7 cellular contexts compared by ENCODE assay signal in the genomic region with DNA sequence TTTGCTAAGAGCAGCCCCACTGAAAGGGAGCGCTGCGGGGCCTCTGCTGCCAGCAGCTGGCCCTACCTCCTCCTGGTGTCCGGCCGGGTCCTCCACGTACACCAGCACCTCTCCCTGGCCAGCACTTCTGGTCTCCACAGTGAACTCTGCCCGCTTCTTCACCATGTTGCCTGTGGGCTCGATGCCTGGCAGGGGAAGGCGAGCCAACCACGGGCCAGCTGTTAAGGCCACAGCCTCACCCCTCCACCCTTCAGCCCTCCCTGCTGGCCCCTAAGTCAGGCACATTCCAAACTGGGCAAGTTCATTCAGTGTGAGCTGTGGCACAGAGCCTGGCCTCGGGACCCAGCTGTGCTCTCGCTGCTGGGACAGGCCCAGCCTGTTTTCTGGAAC. TPM values are rescaled to one million over a fixed set of nuclear protein-coding genes. Genes with fewer than 3 reads are reported as not detected.
DNase-seq lines count a peak whose midpoint lies in the region; ATAC-seq and TF ChIP-seq lines count a peak whose summit lies in the region.
"Had no signal": no experiment of that assay in that cellular context is flagged by ENCODE, and none has a peak within 500 bp of the region (broad histone marks: within the 10 kb centered on the region; RNA-seq: fewer than 3 reads in every experiment).

No MANE protein-coding gene starts in this region.

- CTCF ChIA-PET in IMR-90 (lab: Yijun Ruan, JAX): no interaction called here

- peaks cover 0 to 21% of the 10 kb centered on the region in 2 experiments; a peak in 1 of 4 replicates for H3K79me1 ChIP-seq in IMR-90 (ENCODE audit: low read depth in 1 of 2, low read length in 2 of 2)

- in situ Hi-C loops in IMR-90 (cut with MboI; ENCODE audit: low sequenced_read_pairs): no loop called here
- in situ Hi-C loops in gastrocnemius medialis (cut with MboI; ENCODE audit: low sequenced_read_pairs in 4 of 4): no loop called here

- no peak overlapping the region for H3K23ac ChIP-seq in IMR-90 (ENCODE audit: low read depth, low read length)

- H2AK5ac ChIP-seq in IMR-90 (ENCODE audit: low read depth, low read length): no peak overlapping the region; the same call in 1 of the 2 replicates

- H3K56ac ChIP-seq in IMR-90 (ENCODE audit: extremely low read depth, insufficient read depth, low read length): no peak overlapping the region

- H3K4me1 ChIP-seq in IMR-90 (ENCODE audit: control insufficient read depth, insufficient read depth, low read length) (peaks cover 7% of the 10 kb centered on the region), esophagus squamous epithelium (peaks cover 14 to 71% (median 15%) of the 10 kb centered on the region in 3 donors), gastrocnemius medialis (peaks cover 0 to 10% of the 10 kb centered on the region in 2 donors)

- DNase-seq in IMR-90 (no peak), esophagus squamous epithelium (lab: John Stamatoyannopoulos, UW) (no peak), gastrocnemius medialis (peak in 1 of 2 donors; percentile 31), superior temporal gyrus (ENCODE audit: extremely low spot score) (no peak)
- DNase-seq in activated CD4-positive, CD25-positive, alpha-beta regulatory T cell (lab: John Stamatoyannopoulos, UW): no peak
- DNase-seq: NCI-H774 had no signal

- peak overlapping the region; percentile 51 for H2AFZ ChIP-seq in IMR-90 (replicated peaks; ENCODE audit: low read length, poor library complexity)

- 66% methylated on average over 9 of the region's 11 CpGs; no CpG with 5 or more reads in 1 of the 2 experiments for WGBS in IMR-90 (ENCODE audit: extremely low coverage in 2 of 2, insufficient read length in 1 of 2), 2 experiments
- WGBS in esophagus squamous epithelium, 2 donors: 56% methylated on average over 7 of the region's 11 CpGs; no CpG with 5 or more reads in 1 of the 2 donors

- BruUV-seq in IMR-90 (replicated peaks; lab: Mats Ljungman, UMichigan): no TSS peak

- peak overlapping the region; percentile 11; the same call in 1 of the 2 replicates for H3K4me2 ChIP-seq in IMR-90 (ENCODE audit: low read depth, low read length)

- H3K4me3 ChIP-seq in IMR-90 (ENCODE audit: insufficient read depth, low read depth, low read length): no peak overlapping the region
- peak overlapping the region in 1 of 4 donors; percentile 76 for H3K4me3 ChIP-seq in esophagus squamous epithelium
- no peak overlapping the region for H3K4me3 ChIP-seq in gastrocnemius medialis

- no peak for ATAC-seq in IMR-90 (ENCODE audit: low read depth)
- no peak for ATAC-seq in gastrocnemius medialis
- ATAC-seq in GM21723 (IDR thresholded peaks at IDR 0.05; ENCODE audit: unreplicated experiment): no peak

- intact Hi-C loops in IMR-90 (cut with micrococcal nuclease) (no loop called here), esophagus squamous epithelium (cut with DNase I) (no loop called here), gastrocnemius medialis (cut with DNase I; ENCODE audit: low total_unique reads) (no loop called here)

- peak overlapping the region; percentile 47; the same call in 1 of the 2 replicates for H3K9ac ChIP-seq in IMR-90 (ENCODE audit: low read depth, low read length)

- no peak overlapping the region for H2BK120ac ChIP-seq in IMR-90 (ENCODE audit: low read depth, low read length)

- H2BK15ac ChIP-seq in IMR-90 (ENCODE audit: low read depth, low read length): no peak overlapping the region

- H3K27me3 ChIP-seq in IMR-90 (ENCODE audit: control insufficient read depth, insufficient read depth, low read length) (no peaks in the 10 kb centered on the region), esophagus squamous epithelium (no peaks in the 10 kb centered on the region), gastrocnemius medialis (no peaks in the 10 kb centered on the region)

- no peak overlapping the region for H3K18ac ChIP-seq in IMR-90 (ENCODE audit: low read depth, low read length)

- H4K8ac ChIP-seq in IMR-90 (ENCODE audit: low read depth in 2 of 2, low read length in 2 of 2): no peak overlapping the region

- no peak overlapping the region for H4K5ac ChIP-seq in IMR-90 (ENCODE audit: low read depth, low read length)

- peak overlapping the region; percentile 72 for H2AK9ac ChIP-seq in IMR-90 (replicated peaks; ENCODE audit: low read depth, low read length, poor library complexity)

- peak overlapping the region; percentile 23; the same call in 1 of the 2 replicates for H3K14ac ChIP-seq in IMR-90 (replicated peaks; ENCODE audit: low read depth, low read length)

- POLR2A ChIA-PET in IMR-90 (lab: Charles Lee; ENCODE audit: unreplicated experiment): no interaction called here

- peaks cover 90% of the 10 kb centered on the region for H4K20me1 ChIP-seq in IMR-90 (ENCODE audit: insufficient read depth, low read length)

- TF ChIP-seq RAD21 in IMR-90 (IDR thresholded peaks at IDR 0.05; ENCODE audit: low read length): no peak

- dilution Hi-C loops in IMR-90 (cut with HindIII; ENCODE audit: low sequenced_read_pairs, unreplicated experiment): no loop called here

- H3K9me1 ChIP-seq in IMR-90 (ENCODE audit: insufficient read depth, low read length): no peaks in the 10 kb centered on the region; the same call in 1 of the 2 replicates

- H3K36me3 ChIP-seq in IMR-90 (ENCODE audit: control insufficient read depth, insufficient read depth, low read length) (peaks cover 75% of the 10 kb centered on the region), esophagus squamous epithelium (peaks cover 22 to 61% (median 35%) of the 10 kb centered on the region in 3 donors), gastrocnemius medialis (no peaks in the 10 kb centered on the region)

- H3K27ac ChIP-seq in IMR-90 (ENCODE audit: insufficient read depth, low read length) (peak overlapping the region; percentile 39), esophagus squamous epithelium (peak overlapping the region; percentile 84 to 99 (median 96)), gastrocnemius medialis (peak overlapping the region; percentile 35 to 83 (median 79))

- H2BK5ac ChIP-seq in IMR-90 (ENCODE audit: low read depth, low read length, poor library complexity, severe bottlenecking): peak overlapping the region; percentile 34

- TF ChIP-seq CTCF in IMR-90 (conservative IDR thresholded peaks at IDR 0.05; ENCODE audit: low read depth, low read length): no peak
- TF ChIP-seq CTCF in esophagus squamous epithelium (IDR thresholded peaks at IDR 0.05): no peak
- TF ChIP-seq CTCF in gastrocnemius medialis (IDR thresholded peaks at IDR 0.05 in 4 of 5, conservative IDR thresholded peaks at IDR 0.05 in 1 of 5): no peak

- TF ChIP-seq POLR2A in IMR-90 (IDR thresholded peaks at IDR 0.05; ENCODE audit: low read depth, low read length) (no peak), esophagus squamous epithelium (IDR thresholded peaks at IDR 0.05) (no peak), gastrocnemius medialis (IDR thresholded peaks at IDR 0.05) (no peak)

- H3K4ac ChIP-seq in IMR-90 (ENCODE audit: low read depth, low read length): no peak overlapping the region

- no peaks in the 10 kb centered on the region for H3K9me3 ChIP-seq in IMR-90 (ENCODE audit: control insufficient read depth, insufficient read depth, low read length)
- H3K9me3 ChIP-seq in esophagus squamous epithelium: no peaks in the 10 kb centered on the region
- no peaks in the 10 kb centered on the region for H3K9me3 ChIP-seq in gastrocnemius medialis

- no peak overlapping the region for H2BK20ac ChIP-seq in IMR-90 (ENCODE audit: low read depth, low read length)

- no peak overlapping the region for H4K91ac ChIP-seq in IMR-90 (ENCODE audit: insufficient read depth, low read depth, low read length)

TF ChIP-seq in IMR-90, 13 proteins besides CTCF, POLR2A, EP300 and RAD21 (continues in another document):
- TF ChIP-seq RCOR1 (IDR thresholded peaks at IDR 0.05; ENCODE audit: insufficient replicate concordance, low read length) (no peak), MAZ (IDR thresholded peaks at IDR 0.05; ENCODE audit: borderline replicate concordance, low read depth, low read length) (no peak), MXI1 (IDR thresholded peaks at IDR 0.05; ENCODE audit: borderline replicate concordance, low read depth, low read length) (no peak)

RNA-seq across cellular contexts. Expression of a gene that starts 7.8 kb away (rescaled TPM):
- total RNA-seq in IMR-90 (2012; rRNA removed) (1,356 and 1,443 TPM in 2 replicates), esophagus squamous epithelium (1,000 to 10,000 TPM in 1 of 4 donors, 100 to 1,000 TPM in 3; 290 to 1,242 (median 582) TPM), gastrocnemius medialis (100 to 1,000 TPM in 1 of 4 donors, 10 to 100 TPM in 3; 23.9 to 128 (median 88.9) TPM)
- polyA plus RNA-seq in IMR-90 (2012; rRNA removed): 1,357 and 1,435 TPM in 2 replicates
- 639 and 1,121 TPM in 2 replicates for polyA plus RNA-seq in IMR-90 (2012; cell fraction: cytosol; rRNA removed)
- 2,032 and 4,690 TPM in 2 replicates for polyA plus RNA-seq in IMR-90 (2012; cell fraction: nucleus; rRNA removed; ENCODE audit: low replicate concordance)

RNA-seq across cellular contexts. Expression of a gene that starts 12.4 kb away (rescaled TPM):
- total RNA-seq in IMR-90 (2012; rRNA removed) (9.9 and 11.4 TPM in 2 replicates), esophagus squamous epithelium (10 to 100 TPM; 12.7 to 50.1 (median 40.2) TPM), gastrocnemius medialis (10 to 100 TPM; 36.2 to 61.5 (median 53.2) TPM)
- polyA plus RNA-seq in IMR-90 (2012; rRNA removed): 68.8 and 80.6 TPM in 2 replicates
- polyA plus RNA-seq in IMR-90 (2012; cell fraction: cytosol; rRNA removed): 53.8 and 120 TPM in 2 replicates
- polyA plus RNA-seq in IMR-90 (2012; cell fraction: nucleus; rRNA removed; ENCODE audit: low replicate concordance): 118 and 134 TPM in 2 replicates

RNA-seq across cellular contexts. Expression of a gene that starts 31.5 kb away (rescaled TPM):
- total RNA-seq in IMR-90 (2012; rRNA removed): 1,582 and 1,900 TPM in 2 replicates
- 4,696 and 7,467 TPM in 2 replicates for polyA plus RNA-seq in IMR-90 (2012; rRNA removed)
- 1,699 and 6,181 TPM in 2 replicates for polyA plus RNA-seq in IMR-90 (2012; cell fraction: cytosol; rRNA removed)
- polyA plus RNA-seq in IMR-90 (2012; cell fraction: nucleus; rRNA removed; ENCODE audit: low replicate concordance): 2,396 and 4,012 TPM in 2 replicates
- 1,000 to 10,000 TPM; 2,607 to 8,937 (median 4,770) TPM for total RNA-seq in esophagus squamous epithelium
- 1,000 to 10,000 TPM; 3,899 to 6,066 (median 5,720) TPM for total RNA-seq in gastrocnemius medialis

RNA-seq across cellular contexts. Expression of a gene that starts 42.4 kb away (rescaled TPM):
- total RNA-seq in IMR-90 (2012; rRNA removed) (42.5 and 51.4 TPM in 2 replicates), esophagus squamous epithelium (10 to 100 TPM; 21.7 to 41.4 (median 32.1) TPM), gastrocnemius medialis (100 to 1,000 TPM in 3 of 4 donors, 10 to 100 TPM in 1; 88.4 to 148 (median 116) TPM)
- polyA plus RNA-seq in IMR-90 (2012; rRNA removed): 54.7 and 55.5 TPM in 2 replicates
- polyA plus RNA-seq in IMR-90 (2012; cell fraction: cytosol; rRNA removed): 29.9 and 61.9 TPM in 2 replicates
- 29.2 and 61.8 TPM in 2 replicates for polyA plus RNA-seq in IMR-90 (2012; cell fraction: nucleus; rRNA removed; ENCODE audit: low replicate concordance)

RNA-seq across cellular contexts. Expression of a gene that starts 44.7 kb away (rescaled TPM):
- total RNA-seq in IMR-90 (2012; rRNA removed) (4.4 and 4.8 TPM in 2 replicates), esophagus squamous epithelium (10 to 100 TPM; 16.3 to 37.4 (median 31.4) TPM), gastrocnemius medialis (10 to 100 TPM; 17.6 to 28.3 (median 20.1) TPM)
- polyA plus RNA-seq in IMR-90 (2012; rRNA removed): 24.4 and 26.6 TPM in 2 replicates
- 11.7 and 12.2 TPM in 2 replicates for polyA plus RNA-seq in IMR-90 (2012; cell fraction: cytosol; rRNA removed)
- polyA plus RNA-seq in IMR-90 (2012; cell fraction: nucleus; rRNA removed; ENCODE audit: low replicate concordance): 146 and 212 TPM in 2 replicates

Comparison
In these comparisons a context has a peak if more than half of its experiments do, and no peak if none do; other contexts are left out.
1. H3K27ac ChIP-seq: peak in every context shown above with its lines; median percentile 96 in esophagus squamous epithelium; 79 in gastrocnemius medialis; 39 in IMR-90.